Comparison of ENCODE assay signal across 8 cellular contexts in the genomic region with DNA sequence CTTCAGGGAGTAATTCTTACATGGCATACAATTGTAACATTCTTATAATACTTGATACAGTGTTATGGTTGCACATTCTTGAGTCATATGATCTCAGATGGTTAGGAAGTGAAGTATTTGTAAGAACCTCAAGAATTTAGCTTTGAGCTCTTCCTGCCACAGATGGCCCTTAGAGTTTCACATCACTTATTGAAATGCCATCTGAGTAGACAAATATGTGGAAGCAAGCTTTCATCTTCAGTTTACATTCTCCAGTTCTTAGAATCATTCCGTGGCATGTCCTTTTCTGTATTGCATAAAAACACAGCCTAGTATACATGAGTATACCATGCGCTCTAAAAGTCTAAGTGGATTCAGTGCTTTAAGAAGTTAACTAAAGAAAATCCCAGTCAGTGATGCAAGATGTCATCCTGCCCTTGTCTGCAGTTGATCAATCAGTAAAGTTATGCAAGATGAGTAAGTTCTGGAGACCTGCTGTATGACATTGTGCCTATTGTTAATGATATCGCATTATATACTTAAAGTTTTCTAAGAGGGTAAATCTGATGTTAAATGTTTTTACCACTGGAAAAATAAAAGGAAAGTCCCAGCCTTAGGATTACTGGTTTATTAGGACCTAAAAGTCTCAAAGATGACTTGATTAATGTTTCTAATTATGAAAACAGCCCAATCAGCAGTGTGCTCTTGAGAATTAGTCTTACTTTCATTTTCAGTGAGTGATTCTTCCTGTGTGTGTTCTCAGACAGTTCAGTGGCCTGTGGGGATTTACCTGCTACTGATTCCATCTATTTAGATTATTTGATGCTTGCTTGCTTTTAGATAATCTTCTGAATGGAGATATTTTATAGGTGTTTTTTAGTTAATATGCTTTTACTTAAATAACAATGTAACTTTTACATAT. TPM values are rescaled to one million over a fixed set of nuclear protein-coding genes. Genes with fewer than 3 reads are reported as not detected.
DNase-seq lines count a peak whose midpoint lies in the region; ATAC-seq and TF ChIP-seq lines count a peak whose summit lies in the region.

No MANE protein-coding gene starts in this region.

- peaks cover 0 to 54% of the 10 kb centered on the region in 2 donors for H3K36me3 ChIP-seq in psoas muscle (ENCODE audit: insufficient read depth in 1 of 2, low read depth in 1 of 2)

- CTCF ChIA-PET in RWPE1 (lab: Yijun Ruan, JAX): no interaction called here

- DNase-seq in AG10803 (ENCODE audit: low read depth) (peak; percentile 99), RWPE1 (ENCODE audit: low spot score) (peak; percentile 26), epithelial cell of prostate (ENCODE audit: low read depth, low spot score) (no peak), psoas muscle (no peak), DMS153 (lab: John Stamatoyannopoulos, UW) (no peak), NCI-H2227 (lab: John Stamatoyannopoulos, UW; ENCODE audit: unreplicated experiment) (no peak)

- intact Hi-C loops in psoas muscle (cut with DNase I): no loop called here

- H3K4me3 ChIP-seq in AG10803 (ENCODE audit: low read length) (peak overlapping the region; percentile 8), psoas muscle (no peak overlapping the region)

- no peaks in the 10 kb centered on the region for H3K9me3 ChIP-seq in psoas muscle

- H3K4me1 ChIP-seq in psoas muscle: peaks cover 25% of the 10 kb centered on the region

- H3K27ac ChIP-seq in RWPE1 (no peak overlapping the region), epithelial cell of prostate (peak overlapping the region; percentile 75), psoas muscle (peak overlapping the region; percentile 50)

- ATAC-seq in GM18870 (IDR thresholded peaks at IDR 0.05; ENCODE audit: unreplicated experiment): peak; percentile 92
- peak; percentile 92 for ATAC-seq in HG03095 (IDR thresholded peaks at IDR 0.05; ENCODE audit: unreplicated experiment)
- ATAC-seq in psoas muscle: peak; percentile 31 to 38 (median 32)

- H3K27me3 ChIP-seq in psoas muscle (ENCODE audit: insufficient read depth in 3 of 3, low read length in 2 of 3): no peaks in the 10 kb centered on the region

- 63 to 76% (median 69%) methylated on average over 3 of the region's 3 CpGs for WGBS in psoas muscle, 3 donors

- TF ChIP-seq CTCF in AG10803 (conservative IDR thresholded peaks at IDR 0.05; ENCODE audit: low read length) (no peak), RWPE1 (conservative IDR thresholded peaks at IDR 0.05; ENCODE audit: low read depth) (no peak), psoas muscle (IDR thresholded peaks at IDR 0.05) (no peak)

- POLR2A ChIA-PET in RWPE1 (lab: Yijun Ruan, JAX; ENCODE audit: low non-redundant PET): interaction anchor here (0.5 kb wide), 1 partner anchor 10 kb away, joined by 8 read pairs; no protein-coding TSS in a partner anchor

RNA-seq across cellular contexts. Expression of a gene that starts 29.4 kb away (rescaled TPM):
- total RNA-seq in psoas muscle: 10 to 100 TPM; 44.0 to 86.0 (median 62.8) TPM
- polyA plus RNA-seq in psoas muscle: 10 to 100 TPM; 19.0 to 53.2 (median 21.4) TPM

Comparison
In these comparisons a context has a peak if more than half of its experiments do, and no peak if none do; other contexts are left out.
1. DNase-seq: peak in AG10803 (single experiment) and RWPE1 (single experiment); none in epithelial cell of prostate (single experiment), psoas muscle (0 of 2), DMS153 (single experiment) and NCI-H2227 (single experiment).
2. ATAC-seq: peak in every context shown above with its lines; median percentile 92 in GM18870; 92 in HG03095; 32 in psoas muscle.